ENCODE assay signal across 8 cellular contexts in genomic region chr10:61867817-61868216, GRCh38. TPM values are rescaled to one million over a fixed set of nuclear protein-coding genes. Genes with fewer than 3 reads are reported as not detected.
DNase-seq lines count a peak whose midpoint lies in the region; ATAC-seq and TF ChIP-seq lines count a peak whose summit lies in the region.
"Not testable (repeated sequence)": the region's sequence is repeated elsewhere in the genome, so short reads cannot be mapped to it uniquely, and the experiment has no call there.

No MANE protein-coding gene starts in this region.

- not testable (repeated sequence) for H3K27me3 Mint-ChIP-seq in activated CD4-positive, alpha-beta T cell treated with anti-CD3 and anti-CD28 coated beads for 36 hours; activated T-cell treated with anti-CD3 and anti-CD28 coated beads, Interleukin-2, amount 50 U/mL, for 72 hours (ENCODE audit: low read depth)

- TF ChIP-seq CTCF in GM12872 (IDR thresholded peaks at IDR 0.05; ENCODE audit: insufficient read depth, low read depth, low read length) = peak; percentile 27; the same call in 1 of the 3 replicates
- peak; percentile 21 for TF ChIP-seq CTCF in brain microvascular endothelial cell (IDR thresholded peaks at IDR 0.05; ENCODE audit: low read depth, low read length, missing control alignments)
- peak; percentile 44 for TF ChIP-seq CTCF in left ventricle myocardium inferior (IDR thresholded peaks at IDR 0.05; ENCODE audit: borderline replicate concordance)
- TF ChIP-seq CTCF in parathyroid adenoma (IDR thresholded peaks at IDR 0.05) = peak; percentile 45
- not testable (repeated sequence) for TF ChIP-seq CTCF in tibial nerve (IDR thresholded peaks at IDR 0.05)

- H3K36me3 Mint-ChIP-seq in activated CD4-positive, alpha-beta T cell treated with anti-CD3 and anti-CD28 coated beads for 36 hours (ENCODE audit: low read depth); activated T-cell treated with anti-CD3 and anti-CD28 coated beads, Interleukin-2, amount 50 U/mL, for 72 hours (ENCODE audit: insufficient read depth in 2 of 2): not testable (repeated sequence)

- not testable (repeated sequence) for TF ChIP-seq POLR2A in tibial nerve (IDR thresholded peaks at IDR 0.05)

- not testable (repeated sequence) for H3K79me2 ChIP-seq in parathyroid adenoma

- not testable (repeated sequence) for H3K27ac Mint-ChIP-seq in activated CD4-positive, alpha-beta T cell treated with anti-CD3 and anti-CD28 coated beads for 36 hours; activated T-cell treated with anti-CD3 and anti-CD28 coated beads, Interleukin-2, amount 50 U/mL, for 72 hours

- not testable (repeated sequence) for H3K4me1 ChIP-seq in left ventricle myocardium inferior, parathyroid adenoma
- peaks cover 0 to 14% (median 4%) of the 10 kb centered on the region in 4 donors for H3K4me1 ChIP-seq in tibial nerve

- H3K4me3 Mint-ChIP-seq in activated CD4-positive, alpha-beta T cell treated with anti-CD3 and anti-CD28 coated beads for 36 hours = peak overlapping the region; percentile 44
- H3K4me3 Mint-ChIP-seq in activated T-cell treated with anti-CD3 and anti-CD28 coated beads, Interleukin-2, amount 50 U/mL, for 72 hours = peak overlapping the region; percentile 68 to 82

- not testable (repeated sequence) for H3K36me3 ChIP-seq in brain microvascular endothelial cell (replicated peaks); left ventricle myocardium inferior; parathyroid adenoma (ENCODE audit: control insufficient read depth, insufficient read depth, low read length); tibial nerve

- H3K27ac ChIP-seq in brain microvascular endothelial cell, parathyroid adenoma: not testable (repeated sequence)
- peak overlapping the region; percentile 33 for H3K27ac ChIP-seq in left ventricle myocardium inferior (replicated peaks)
- peak overlapping the region in 1 of 4 donors; percentile 54 for H3K27ac ChIP-seq in tibial nerve

- in situ Hi-C loops in brain microvascular endothelial cell (cut with HindIII; ENCODE audit: low pct_ligation_motif_present, low sequenced_read_pairs) = not testable (repeated sequence)

- not testable (repeated sequence) for H3K4me2 ChIP-seq in parathyroid adenoma (ENCODE audit: low read length)

- not testable (repeated sequence) for TF ChIP-seq EP300 in tibial nerve (IDR thresholded peaks at IDR 0.05)

- H3K27me3 ChIP-seq in brain microvascular endothelial cell (replicated peaks); left ventricle myocardium inferior (ENCODE audit: low read depth); parathyroid adenoma (ENCODE audit: control insufficient read depth, insufficient read depth, low read length); tibial nerve: not testable (repeated sequence)

- H3K4me3 ChIP-seq in brain microvascular endothelial cell (ENCODE audit: low read depth, low read length); parathyroid adenoma (ENCODE audit: low read depth, low read length): not testable (repeated sequence)
- H3K4me3 ChIP-seq in left ventricle myocardium inferior = peak overlapping the region; percentile 70
- peak overlapping the region in 3 of 4 donors; percentile 27 to 46 (median 44) for H3K4me3 ChIP-seq in tibial nerve

- intact Hi-C loops in activated CD4-positive, alpha-beta T cell treated with anti-CD3 and anti-CD28 coated beads for 36 hours (cut with DNase I, micrococcal nuclease); left ventricle myocardium inferior (cut with micrococcal nuclease): not testable (repeated sequence)

- H3K4me1 Mint-ChIP-seq in activated CD4-positive, alpha-beta T cell treated with anti-CD3 and anti-CD28 coated beads for 36 hours = peaks cover 11% of the 10 kb centered on the region
- H3K4me1 Mint-ChIP-seq in activated T-cell treated with anti-CD3 and anti-CD28 coated beads, Interleukin-2, amount 50 U/mL, for 72 hours (ENCODE audit: low read depth) = peaks cover 12% of the 10 kb centered on the region

- 83% methylated on average over 2 of the region's 25 CpGs; no CpG with 5 or more reads in 1 of the 2 donors for WGBS in tibial nerve, 2 donors

- not testable (repeated sequence) for H3K9ac ChIP-seq in parathyroid adenoma

- CTCF ChIA-PET in activated CD4-positive, alpha-beta T cell treated with anti-CD3 and anti-CD28 coated beads for 36 hours (lab: Charles Lee) = interaction anchor here (0.6 to 2.3 kb wide), 4 partner anchors 9 to 117 kb away, joined by 3 to 8 read pairs (median 3); no protein-coding TSS in a partner anchor

- H3K9me3 Mint-ChIP-seq in activated CD4-positive, alpha-beta T cell treated with anti-CD3 and anti-CD28 coated beads for 36 hours (ENCODE audit: low read depth); activated T-cell treated with anti-CD3 and anti-CD28 coated beads, Interleukin-2, amount 50 U/mL, for 72 hours: not testable (repeated sequence)

- POLR2A ChIA-PET in activated CD4-positive, alpha-beta T cell treated with anti-CD3 and anti-CD28 coated beads for 36 hours (lab: Charles Lee) = not testable (repeated sequence)

- peak overlapping the region; percentile 76 for H2AFZ ChIP-seq in parathyroid adenoma

- not testable (repeated sequence) for ATAC-seq in activated CD4-positive, alpha-beta T cell treated with anti-CD3 and anti-CD28 coated beads for 36 hours; activated T-cell treated with anti-CD3 and anti-CD28 coated beads, Interleukin-2, amount 50 U/mL, for 72 hours (replicated peaks in 1 of 2)

- H3K9me3 ChIP-seq in left ventricle myocardium inferior (replicated peaks); parathyroid adenoma (ENCODE audit: control insufficient read depth, low read length); tibial nerve: not testable (repeated sequence)

- peak; percentile 61 for DNase-seq in activated CD4-positive, alpha-beta T cell treated with anti-CD3 and anti-CD28 coated beads for 36 hours
- peak; percentile 61 to 68 for DNase-seq in activated T-cell treated with anti-CD3 and anti-CD28 coated beads, Interleukin-2, amount 50 U/mL, for 72 hours
- not testable (repeated sequence) for DNase-seq in brain microvascular endothelial cell; tibial nerve (ENCODE audit: low spot score in 2 of 2)
- DNase-seq in left ventricle myocardium inferior = peak; percentile 31
- peak in 2 of 3 experiments; percentile 17 to 41 for DNase-seq in stimulated activated CD4-positive, alpha-beta T cell treated with anti-CD3 and anti-CD28 coated beads, TNF-alpha, amount 100 ng/mL, for 4 hours (ENCODE audit: low read depth in 3 of 3)

RNA-seq across cellular contexts. Expression of gene ARID5B, which starts 33.7 kb away (rescaled TPM):
- 100 to 1,000 TPM in 1 of 2 experiments, 10 to 100 TPM in 1; 73.8 to 106 TPM for total RNA-seq in activated CD4-positive, alpha-beta T cell treated with anti-CD3 and anti-CD28 coated beads for 36 hours
- total RNA-seq in activated T-cell treated with anti-CD3 and anti-CD28 coated beads, Interleukin-2, amount 50 U/mL, for 72 hours = 100 to 1,000 TPM in 1 of 2 donors, 10 to 100 TPM in 1; 74.4 to 113 TPM
- total RNA-seq in left ventricle myocardium inferior (13.7 TPM), tibial nerve (10 to 100 TPM; 47.4 to 82.2 (median 62.6) TPM)
